12 cellular contexts compared by ENCODE assay signal in the genomic region with DNA sequence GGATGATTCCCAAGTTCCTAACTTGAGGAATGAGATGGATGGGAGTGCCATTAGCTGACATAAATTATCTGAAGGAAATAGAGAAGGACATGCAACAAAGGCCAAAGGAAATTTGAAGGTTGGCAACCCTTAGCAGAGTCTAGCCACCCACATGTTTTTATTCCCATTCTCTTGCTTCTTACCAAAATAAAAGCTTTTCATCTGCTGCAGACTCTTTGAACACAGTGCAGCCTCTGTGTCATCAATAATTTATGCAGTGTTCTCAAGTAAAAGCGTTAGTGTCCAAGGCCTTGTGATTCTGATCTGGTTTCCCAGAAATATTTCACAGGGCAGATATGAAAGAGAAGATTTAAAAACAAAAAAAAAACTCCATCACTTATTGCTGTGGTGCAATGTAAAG.
"Had no signal": no experiment of that assay in that cellular context is flagged by ENCODE, and none has a peak within 500 bp of the region (broad histone marks: within the 10 kb centered on the region; RNA-seq: fewer than 3 reads in every experiment).

No MANE protein-coding gene starts in this region.

- H3K36me3 Mint-ChIP-seq: stimulated activated effector memory CD8-positive, alpha-beta T cell treated with anti-CD3 and anti-CD28 coated beads, Interleukin-12 subunit alpha, Interleukin-12 subunit beta, amount 100 ng/mL, for 72 hours had no signal

- ATAC-seq: activated CD8-positive, alpha-beta memory T cell treated with anti-CD3 and anti-CD28 coated beads, Interleukin-2, amount 10 ng/mL, durations not matched to agents 7 days and 5 days; activated T-cell treated with anti-CD3 and anti-CD28 coated beads, Interleukin-2, amount 50 U/mL, for 4 hours; effector memory CD8-positive, alpha-beta T cell; left lung; stimulated activated effector memory CD8-positive, alpha-beta T cell treated with anti-CD3 and anti-CD28 coated beads, Interleukin-12 subunit alpha, Interleukin-12 subunit beta, amount 100 ng/mL, for 72 hours had no signal

- H3K27me3 Mint-ChIP-seq: activated CD8-positive, alpha-beta memory T cell treated with anti-CD3 and anti-CD28 coated beads, Interleukin-2, amount 10 ng/mL, durations not matched to agents 7 days and 5 days; effector memory CD8-positive, alpha-beta T cell; memory B cell had no signal

- H3K27ac Mint-ChIP-seq: activated CD8-positive, alpha-beta memory T cell treated with anti-CD3 and anti-CD28 coated beads, Interleukin-2, amount 10 ng/mL, durations not matched to agents 7 days and 5 days; effector memory CD8-positive, alpha-beta T cell; memory B cell; stimulated activated effector memory CD8-positive, alpha-beta T cell treated with anti-CD3 and anti-CD28 coated beads, Interleukin-12 subunit alpha, Interleukin-12 subunit beta, amount 100 ng/mL, for 72 hours had no signal

- DNase-seq: activated CD4-positive, alpha-beta T cell treated with anti-CD3 and anti-CD28 coated beads, Interleukin-2, amount 50 U/mL, for 48 hours; activated CD4-positive, CD25-positive, alpha-beta regulatory T cell treated with anti-CD3 and anti-CD28 coated beads, Interleukin-2, amount 50 U/mL, for 72 hours; activated CD8-positive, alpha-beta memory T cell treated with anti-CD3 and anti-CD28 coated beads, Interleukin-2, amount 10 ng/mL, durations not matched to agents 7 days and 5 days; activated naive CD4-positive, alpha-beta T cell; activated T-cell treated with anti-CD3 and anti-CD28 coated beads, Interleukin-2, amount 50 U/mL, for 4 hours; cortex of kidney; effector memory CD8-positive, alpha-beta T cell; left lung; posterior cingulate gyrus; small intestine had no signal

- H3K4me3 Mint-ChIP-seq: activated CD8-positive, alpha-beta memory T cell treated with anti-CD3 and anti-CD28 coated beads, Interleukin-2, amount 10 ng/mL, durations not matched to agents 7 days and 5 days; activated T-cell treated with anti-CD3 and anti-CD28 coated beads, Interleukin-2, amount 50 U/mL, for 4 hours; effector memory CD8-positive, alpha-beta T cell; memory B cell; stimulated activated effector memory CD8-positive, alpha-beta T cell treated with anti-CD3 and anti-CD28 coated beads, Interleukin-12 subunit alpha, Interleukin-12 subunit beta, amount 100 ng/mL, for 72 hours had no signal

- H3K9me3 Mint-ChIP-seq: effector memory CD8-positive, alpha-beta T cell; memory B cell; stimulated activated effector memory CD8-positive, alpha-beta T cell treated with anti-CD3 and anti-CD28 coated beads, Interleukin-12 subunit alpha, Interleukin-12 subunit beta, amount 100 ng/mL, for 72 hours had no signal
